In the genomic region with DNA sequence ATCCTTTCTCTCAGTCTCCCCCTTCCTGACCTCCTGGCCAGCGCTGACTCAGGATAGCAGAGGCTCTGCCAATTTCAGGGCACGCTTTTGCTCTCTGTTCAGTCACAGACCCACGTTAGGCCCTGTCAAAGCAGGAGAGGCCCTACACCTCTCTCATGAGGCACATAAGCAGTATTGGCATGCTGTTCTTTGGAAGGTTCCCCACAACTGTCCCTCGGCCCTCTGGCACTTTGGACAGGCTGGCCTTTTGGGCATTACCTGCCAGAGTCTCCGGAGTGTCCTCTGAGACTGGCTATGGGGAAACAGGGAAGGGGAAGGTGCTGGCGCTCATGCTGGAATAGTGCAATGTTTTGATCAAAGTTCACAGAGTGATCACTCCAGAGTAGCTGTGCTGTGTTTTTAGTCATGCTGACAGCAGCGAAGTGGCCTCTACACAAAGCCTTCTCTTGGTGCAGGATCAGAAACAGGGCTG, we compare ENCODE assay signal across 28 cellular contexts. TPM values are rescaled to one million over a fixed set of nuclear protein-coding genes. Genes with fewer than 3 reads are reported as not detected.
DNase-seq lines count a peak whose midpoint lies in the region; ATAC-seq and TF ChIP-seq lines count a peak whose summit lies in the region.
"Had no signal": no experiment of that assay in that cellular context is flagged by ENCODE, and none has a peak within 500 bp of the region (broad histone marks: within the 10 kb centered on the region; RNA-seq: fewer than 3 reads in every experiment).

No MANE protein-coding gene starts in this region.

- peak in 1 of 2 donors; percentile 30 for TF ChIP-seq POLR2A in adrenal gland (IDR thresholded peaks at IDR 0.05)

- peaks cover 4% of the 10 kb centered on the region for H3K36me3 Mint-ChIP-seq in CD4-positive, alpha-beta T cell (ENCODE audit: low read depth)
- H3K36me3 Mint-ChIP-seq: naive thymus-derived CD8-positive, alpha-beta T cell had no signal

- no peak overlapping the region for H3K4me3 Mint-ChIP-seq in CD4-positive, alpha-beta T cell
- H3K4me3 Mint-ChIP-seq: activated CD8-positive, alpha-beta T cell treated with anti-CD3 and anti-CD28 coated beads, Interleukin-2, amount 10 ng/mL, durations not matched to agents 7 days and 5 days; central memory CD8-positive, alpha-beta T cell; naive thymus-derived CD8-positive, alpha-beta T cell had no signal

- H3K27me3 Mint-ChIP-seq in CD4-positive, alpha-beta T cell: no peaks in the 10 kb centered on the region
- H3K27me3 Mint-ChIP-seq: central memory CD8-positive, alpha-beta T cell; naive thymus-derived CD8-positive, alpha-beta T cell had no signal

- no peak overlapping the region for H3K4me2 ChIP-seq in parathyroid adenoma (ENCODE audit: low read length)

- 52 to 58% (median 54%) methylated on average over 5 to 7 of the region's 7 CpGs for WGBS in adrenal gland, 4 donors

- no peaks in the 10 kb centered on the region for H3K79me2 ChIP-seq in parathyroid adenoma

- H3K4me3 ChIP-seq in adrenal gland: no peak overlapping the region
- no peak overlapping the region for H3K4me3 ChIP-seq in parathyroid adenoma (ENCODE audit: low read depth, low read length)
- H3K4me3 ChIP-seq: gastrocnemius medialis, HAP-1, K562, ovary had no signal

- intact Hi-C loops in CD4-positive, alpha-beta T cell (cut with DNase I, micrococcal nuclease): loop anchor here in 1 of 2 experiments (5.0 kb wide), 1 partner anchor 91 kb away; the partner anchor contains the start of gene KATNAL1
- intact Hi-C loops in adrenal gland (cut with DNase I): no loop called here

- ATAC-seq in CD4-positive, alpha-beta T cell (ENCODE audit: poor library complexity): no peak
- ATAC-seq in GM21390 (IDR thresholded peaks at IDR 0.05; ENCODE audit: unreplicated experiment): no peak
- ATAC-seq: activated CD8-positive, alpha-beta T cell treated with anti-CD3 and anti-CD28 coated beads, Interleukin-2, amount 10 ng/mL, durations not matched to agents 7 days and 5 days; gastrocnemius medialis; K562; naive thymus-derived CD8-positive, alpha-beta T cell; sciatic nerve had no signal

- H3K9me3 ChIP-seq in CD4-positive, alpha-beta T cell (ENCODE audit: control insufficient read depth, low read length): no peaks in the 10 kb centered on the region
- no peaks in the 10 kb centered on the region for H3K9me3 ChIP-seq in adrenal gland (replicated peaks in 1 of 3)
- H3K9me3 ChIP-seq in parathyroid adenoma (ENCODE audit: control insufficient read depth, low read length): no peaks in the 10 kb centered on the region
- H3K9me3 ChIP-seq: gastrocnemius medialis, HAP-1, ovary had no signal

- H3K9me3 Mint-ChIP-seq in CD4-positive, alpha-beta T cell: no peaks in the 10 kb centered on the region
- H3K9me3 Mint-ChIP-seq: central memory CD8-positive, alpha-beta T cell; naive thymus-derived CD8-positive, alpha-beta T cell had no signal

- TF ChIP-seq CTCF in CD4-positive, alpha-beta T cell (IDR thresholded peaks at IDR 0.05): no peak
- TF ChIP-seq CTCF in adrenal gland (IDR thresholded peaks at IDR 0.05) (no peak), parathyroid adenoma (IDR thresholded peaks at IDR 0.05) (no peak)

- CTCF ChIA-PET in CD4-positive, alpha-beta T cell (lab: Charles Lee): interaction anchor here (1.0 kb wide), 1 partner anchor 9 kb away, joined by 3 read pairs; no protein-coding TSS in a partner anchor

- H3K4me1 ChIP-seq in adrenal gland (replicated peaks in 1 of 2) (peaks cover 4 to 13% of the 10 kb centered on the region in 2 donors), parathyroid adenoma (no peaks in the 10 kb centered on the region)

- no peaks in the 10 kb centered on the region for H3K27me3 ChIP-seq in CD4-positive, alpha-beta T cell (ENCODE audit: control insufficient read depth, insufficient read depth, low read length)
- no peaks in the 10 kb centered on the region for H3K27me3 ChIP-seq in adrenal gland
- H3K27me3 ChIP-seq in parathyroid adenoma (ENCODE audit: control insufficient read depth, insufficient read depth, low read length): no peaks in the 10 kb centered on the region
- H3K27me3 ChIP-seq: gastrocnemius medialis, ovary had no signal

- peak overlapping the region; percentile 19 for H2AFZ ChIP-seq in parathyroid adenoma

- H3K4me1 Mint-ChIP-seq in CD4-positive, alpha-beta T cell (ENCODE audit: low read depth): peaks cover 37% of the 10 kb centered on the region

- no peak overlapping the region for H3K9ac ChIP-seq in parathyroid adenoma

- POLR2A ChIA-PET in CD4-positive, alpha-beta T cell (lab: Charles Lee): interaction anchor here (0.5 to 1.1 kb wide), 3 partner anchors 9 to 63 kb away, joined by 3 to 5 read pairs (median 4); no protein-coding TSS in a partner anchor

- DNase-seq in CD4-positive, alpha-beta T cell: no peak
- DNase-seq in adrenal gland (peak; percentile 56 to 85 (median 78)), iris pigment epithelial cell (ENCODE audit: low read depth) (peak; percentile 11), H4 (ENCODE audit: low spot score) (no peak), islet precursor cell (no peak), NCI-H446 treated with DMSO at 0.1 percent for 48 hours (lab: John Stamatoyannopoulos, UW) (no peak)
- DNase-seq: activated CD4-positive, alpha-beta T cell treated with anti-CD3 and anti-CD28 coated beads for 1 hour; activated CD8-positive, alpha-beta T cell treated with anti-CD3 and anti-CD28 coated beads, Interleukin-2, amount 10 ng/mL, durations not matched to agents 7 days and 5 days; activated gamma-delta T cell treated with Interleukin-2 at 50 U/mL for 16 hours; effector CD4-positive, alpha-beta T cell; gastrocnemius medialis; GDM1; kidney; mesendoderm; MV-4-11; naive thymus-derived CD8-positive, alpha-beta T cell; NCI-H2171 treated with DMSO at 0.1 percent for 48 hours; NCI-H526 treated with DMSO at 0.1 percent for 48 hours; ovary; SW 1271 had no signal

- no peak overlapping the region for H3K27ac ChIP-seq in CD4-positive, alpha-beta T cell (ENCODE audit: low read depth, low read length)
- H3K27ac ChIP-seq in adrenal gland: peak overlapping the region in 4 of 5 donors; percentile 10 to 70 (median 61)
- no peak overlapping the region for H3K27ac ChIP-seq in parathyroid adenoma
- H3K27ac ChIP-seq: C4-2B, gastrocnemius medialis, ovary had no signal

- peak overlapping the region; percentile 40 for H3K27ac Mint-ChIP-seq in CD4-positive, alpha-beta T cell
- H3K27ac Mint-ChIP-seq: activated CD8-positive, alpha-beta T cell treated with anti-CD3 and anti-CD28 coated beads, Interleukin-2, amount 10 ng/mL, durations not matched to agents 7 days and 5 days had no signal

- H3K36me3 ChIP-seq in adrenal gland (replicated peaks in 1 of 2) (no peaks in the 10 kb centered on the region), parathyroid adenoma (ENCODE audit: control insufficient read depth, insufficient read depth, low read length) (no peaks in the 10 kb centered on the region)
- H3K36me3 ChIP-seq: gastrocnemius medialis, HAP-1, ovary had no signal

RNA-seq across cellular contexts. Expression of gene UBE2L5, which starts 23.7 kb away (rescaled TPM):
- total RNA-seq in CD4-positive, alpha-beta T cell: under 1 TPM in 1 of 2 experiments, not detected in 1; 0.11 TPM
- under 1 TPM in 1 of 8 donors, not detected in 7; 0.18 TPM for total RNA-seq in adrenal gland
- polyA plus RNA-seq in adrenal gland: under 1 TPM in 2 of 3 donors, not detected in 1; 0.03 to 0.16 TPM
- total RNA-seq in H4 (2014; rRNA removed; shearing (Covaris generic)): not detected in 2 replicates
- total RNA-seq: activated CD8-positive, alpha-beta T cell treated with anti-CD3 and anti-CD28 coated beads, Interleukin-2, amount 10 ng/mL, durations not matched to agents 7 days and 5 days; epithelial cell of proximal tubule; gastrocnemius medialis; K562; kidney; naive thymus-derived CD8-positive, alpha-beta T cell had no signal
- polyA plus RNA-seq: naive thymus-derived CD8-positive, alpha-beta T cell had no signal

Comparison
In these comparisons a context has a peak if more than half of its experiments do, and no peak if none do; other contexts are left out.
1. DNase-seq: peak in adrenal gland (7 of 7) and iris pigment epithelial cell (single experiment); none in CD4-positive, alpha-beta T cell (0 of 10), H4 (single experiment), islet precursor cell (single experiment) and NCI-H446 treated with DMSO at 0.1 percent for 48 hours (single experiment).
2. H3K27ac ChIP-seq: peak in adrenal gland (4 of 5); none in CD4-positive, alpha-beta T cell (single experiment) and parathyroid adenoma (single experiment).